8 cellular contexts compared by ENCODE assay signal in the genomic region with DNA sequence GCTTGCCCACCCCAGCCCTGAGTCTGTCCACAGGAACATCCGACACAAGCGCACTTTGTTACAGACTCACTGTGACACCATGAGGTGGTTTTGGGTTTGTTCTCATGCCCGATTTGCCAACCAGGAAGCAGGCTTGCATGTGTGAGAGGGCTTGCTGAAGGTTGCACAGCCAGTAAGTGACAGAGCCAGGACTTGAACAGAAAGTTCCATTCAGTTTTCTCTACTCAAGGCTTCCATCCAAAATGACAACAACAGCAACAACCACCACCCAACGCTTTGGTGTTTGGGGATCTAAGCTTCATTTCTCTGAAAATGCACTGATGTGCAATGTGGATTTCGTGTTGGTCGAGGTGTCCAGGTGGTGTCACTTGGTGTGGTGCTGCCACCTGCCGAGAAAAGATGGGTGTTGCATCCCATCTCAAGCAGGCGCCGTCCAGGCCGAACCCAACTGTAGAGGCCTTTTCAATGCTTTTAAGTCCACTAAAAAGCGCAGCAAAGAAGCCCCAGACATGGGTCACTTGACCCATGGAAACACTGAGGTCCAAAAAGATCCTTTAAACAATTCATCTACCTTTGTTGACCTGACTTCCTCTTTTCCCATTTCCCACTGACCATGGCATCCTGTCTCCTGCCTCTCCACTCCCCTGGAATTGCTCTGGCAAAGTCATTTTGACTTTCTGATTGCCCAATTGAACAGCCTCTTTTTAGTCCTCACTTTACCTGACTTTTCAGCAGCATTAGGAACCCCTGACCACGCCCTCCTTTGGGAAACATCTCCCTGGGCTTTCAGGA. TPM values are rescaled to one million over a fixed set of nuclear protein-coding genes. Genes with fewer than 3 reads are reported as not detected.
DNase-seq lines count a peak whose midpoint lies in the region; TF ChIP-seq lines count a peak whose summit lies in the region.

No MANE protein-coding gene starts in this region.

- DNase-seq in activated gamma-delta T cell treated with Interleukin-2 at 50 U/mL for 16 hours (peak; percentile 77), activated gamma-delta T cell (lab: John Stamatoyannopoulos, UW) (no peak), Karpas-422 (peak; percentile 92), SK-MEL-5 (ENCODE audit: low read depth, low spot score) (peak; percentile 69), glomerular visceral epithelial cell (ENCODE audit: extremely low spot score) (peak; percentile 70), posterior vena cava (ENCODE audit: low spot score) (peak; percentile 89), uterus (peak; percentile 69 to 70)
- DNase-seq in activated naive CD4-positive, alpha-beta T cell treated with Interleukin-2 at 50 U/mL for 16 hours, result peak; percentile 80

- in situ Hi-C loops in SK-MEL-5 (cut with HindIII; ENCODE audit: low pct_unique_long_range_greater_than_20kb, low sequenced_read_pairs), result no loop called here

- peak overlapping the region; percentile 62 for H3K9ac ChIP-seq in Karpas-422 (ENCODE audit: low read length)

- intact Hi-C loops in posterior vena cava (cut with DNase I) (loop anchor here (1.0 to 10.0 kb wide), 5 partner anchors 32 to 245 kb away; no protein-coding TSS in a partner anchor), uterus (cut with DNase I; ENCODE audit: low total_unique reads) (loop anchor here (5.0 to 10.0 kb wide), 2 partner anchors 75 to 102 kb away; no protein-coding TSS in a partner anchor)

- H3K9me3 ChIP-seq in Karpas-422 (ENCODE audit: low read length) (no peaks in the 10 kb centered on the region), uterus (no peaks in the 10 kb centered on the region)

- H2AFZ ChIP-seq in Karpas-422 (ENCODE audit: low read length), result peak overlapping the region; percentile 45; the same call in 1 of the 2 replicates

- no peak for TF ChIP-seq POLR2A in uterus (IDR thresholded peaks at IDR 0.05)

- no peaks in the 10 kb centered on the region for H3K79me2 ChIP-seq in Karpas-422 (ENCODE audit: low read length)

- H3K27me3 ChIP-seq in Karpas-422 (ENCODE audit: low read length), result no peaks in the 10 kb centered on the region
- no peaks in the 10 kb centered on the region for H3K27me3 ChIP-seq in uterus

- H3K4me2 ChIP-seq in Karpas-422 (ENCODE audit: low read depth, low read length, poor library complexity, severe bottlenecking), result peak overlapping the region; percentile 49

- peak; percentile 83 to 91 (median 88) for TF ChIP-seq CTCF in uterus (IDR thresholded peaks at IDR 0.05)

- no peaks in the 10 kb centered on the region for H3K9me2 ChIP-seq in Karpas-422 (replicated peaks; ENCODE audit: insufficient read depth, low read length)

- H3K4me3 ChIP-seq in Karpas-422 (ENCODE audit: low read length) (no peak overlapping the region), uterus (no peak overlapping the region)

- no peaks in the 10 kb centered on the region for H4K20me1 ChIP-seq in Karpas-422 (ENCODE audit: insufficient read depth, low read depth, low read length)

- no peaks in the 10 kb centered on the region for H3K36me3 ChIP-seq in Karpas-422 (ENCODE audit: insufficient read depth, low read length)
- no peaks in the 10 kb centered on the region for H3K36me3 ChIP-seq in uterus

- peak overlapping the region; percentile 99 for H3K27ac ChIP-seq in Karpas-422 (ENCODE audit: low read length)
- no peak overlapping the region for H3K27ac ChIP-seq in uterus

- peaks cover 50% of the 10 kb centered on the region for H3K4me1 ChIP-seq in Karpas-422 (ENCODE audit: low read length)
- no peaks in the 10 kb centered on the region for H3K4me1 ChIP-seq in uterus

RNA-seq across cellular contexts. Expression of a gene that starts 12.2 kb away (rescaled TPM):
- total RNA-seq in Karpas-422 (2014; rRNA removed; shearing (Covaris generic); ENCODE audit: low replicate concordance), result not detected in 2 replicates
- 0.55 TPM in 1 of 2 replicates, not detected in the other for total RNA-seq in SK-MEL-5 (2014; rRNA removed; shearing (Covaris generic))
- 2.6 and 2.7 TPM in 2 replicates for polyA plus RNA-seq in SK-MEL-5 (2015; cell fraction: cytosol; rRNA removed)
- polyA plus RNA-seq in SK-MEL-5 (2015; cell fraction: nucleus; rRNA removed), result 0.33 and 0.34 TPM in 2 replicates
- total RNA-seq in posterior vena cava (1 to 10 TPM; 8.3 to 9.5 TPM), uterus (10 to 100 TPM in 3 of 4 donors, 1 to 10 TPM in 1; 4.1 to 99.9 (median 19.9) TPM)
